ENCODE assay signal across 1 cellular context in the genomic region with DNA sequence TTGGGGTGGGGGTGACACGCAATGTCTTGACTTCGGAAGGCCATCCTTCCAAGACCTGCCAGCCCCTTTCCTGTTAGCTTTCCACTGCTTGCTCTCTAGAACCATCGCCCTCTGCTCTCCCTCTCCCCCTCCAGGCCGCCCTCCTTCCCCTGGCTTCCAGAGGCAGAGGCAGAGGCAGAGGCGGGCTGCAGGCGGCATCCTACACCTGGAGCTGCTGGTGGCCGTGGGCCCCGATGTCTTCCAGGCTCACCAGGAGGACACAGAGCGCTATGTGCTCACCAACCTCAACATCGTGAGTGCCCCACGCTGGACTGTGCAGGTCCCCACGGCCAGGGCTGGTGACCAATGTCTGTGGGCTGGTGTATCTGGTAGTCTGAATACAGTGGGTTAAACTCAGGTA.
TF ChIP-seq lines count a peak whose summit lies in the region.

No MANE protein-coding gene starts in this region.

TF ChIP-seq in HepG2, 621 proteins besides CTCF, POLR2A, EP300 and RAD21:
- TF ChIP-seq, protein P1, sequence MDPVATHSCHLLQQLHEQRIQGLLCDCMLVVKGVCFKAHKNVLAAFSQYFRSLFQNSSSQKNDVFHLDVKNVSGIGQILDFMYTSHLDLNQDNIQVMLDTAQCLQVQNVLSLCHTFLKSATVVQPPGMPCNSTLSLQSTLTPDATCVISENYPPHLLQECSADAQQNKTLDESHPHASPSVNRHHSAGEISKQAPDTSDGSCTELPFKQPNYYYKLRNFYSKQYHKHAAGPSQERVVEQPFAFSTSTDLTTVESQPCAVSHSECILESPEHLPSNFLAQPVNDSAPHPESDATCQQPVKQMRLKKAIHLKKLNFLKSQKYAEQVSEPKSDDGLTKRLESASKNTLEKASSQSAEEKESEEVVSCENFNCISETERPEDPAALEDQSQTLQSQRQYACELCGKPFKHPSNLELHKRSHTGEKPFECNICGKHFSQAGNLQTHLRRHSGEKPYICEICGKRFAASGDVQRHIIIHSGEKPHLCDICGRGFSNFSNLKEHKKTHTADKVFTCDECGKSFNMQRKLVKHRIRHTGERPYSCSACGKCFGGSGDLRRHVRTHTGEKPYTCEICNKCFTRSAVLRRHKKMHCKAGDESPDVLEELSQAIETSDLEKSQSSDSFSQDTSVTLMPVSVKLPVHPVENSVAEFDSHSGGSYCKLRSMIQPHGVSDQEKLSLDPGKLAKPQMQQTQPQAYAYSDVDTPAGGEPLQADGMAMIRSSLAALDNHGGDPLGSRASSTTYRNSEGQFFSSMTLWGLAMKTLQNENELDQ (CRISPR knock-in tag; IDR thresholded peaks at IDR 0.05; ENCODE audit: borderline replicate concordance) = no peak
- TF ChIP-seq ZNF354B (CRISPR knock-in tag; IDR thresholded peaks at IDR 0.05) = no peak
- TF ChIP-seq ZNF510 (CRISPR knock-in tag; IDR thresholded peaks at IDR 0.05; ENCODE audit: low read depth) = no peak
- TF ChIP-seq, protein P2, sequence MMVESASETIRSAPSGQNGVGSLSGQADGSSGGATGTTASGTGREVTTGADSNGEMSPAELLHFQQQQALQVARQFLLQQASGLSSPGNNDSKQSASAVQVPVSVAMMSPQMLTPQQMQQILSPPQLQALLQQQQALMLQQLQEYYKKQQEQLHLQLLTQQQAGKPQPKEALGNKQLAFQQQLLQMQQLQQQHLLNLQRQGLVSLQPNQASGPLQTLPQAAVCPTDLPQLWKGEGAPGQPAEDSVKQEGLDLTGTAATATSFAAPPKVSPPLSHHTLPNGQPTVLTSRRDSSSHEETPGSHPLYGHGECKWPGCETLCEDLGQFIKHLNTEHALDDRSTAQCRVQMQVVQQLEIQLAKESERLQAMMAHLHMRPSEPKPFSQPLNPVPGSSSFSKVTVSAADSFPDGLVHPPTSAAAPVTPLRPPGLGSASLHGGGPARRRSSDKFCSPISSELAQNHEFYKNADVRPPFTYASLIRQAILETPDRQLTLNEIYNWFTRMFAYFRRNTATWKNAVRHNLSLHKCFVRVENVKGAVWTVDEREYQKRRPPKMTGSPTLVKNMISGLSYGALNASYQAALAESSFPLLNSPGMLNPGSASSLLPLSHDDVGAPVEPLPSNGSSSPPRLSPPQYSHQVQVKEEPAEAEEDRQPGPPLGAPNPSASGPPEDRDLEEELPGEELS (CRISPR knock-in tag; IDR thresholded peaks at IDR 0.05) = no peak
TF ChIP-seq in HepG2: peak in this region for 0.
